14 cellular contexts compared by ENCODE assay signal in genomic region chr1:38062361-38063288, GRCh38. TPM values are rescaled to one million over a fixed set of nuclear protein-coding genes. Genes with fewer than 3 reads are reported as not detected.
DNase-seq lines count a peak whose midpoint lies in the region; ATAC-seq and TF ChIP-seq lines count a peak whose summit lies in the region.
"Had no signal": no experiment of that assay in that cellular context is flagged by ENCODE, and none has a peak within 500 bp of the region (broad histone marks: within the 10 kb centered on the region; RNA-seq: fewer than 3 reads in every experiment).

No MANE protein-coding gene starts in this region.

- H3K4me3 ChIP-seq in BLaER1 treated with 17β-estradiol and CSF1 and Interleukin-3, amounts not matched to agents 10 nM and 100 nM = no peak overlapping the region
- H3K4me3 ChIP-seq in mammary epithelial cell (replicated peaks in 1 of 3; ENCODE audit: insufficient read depth in 1 of 3, low read depth in 2 of 3, low read length in 3 of 3) = no peak overlapping the region
- H3K4me3 ChIP-seq: colonic mucosa had no signal

- 95% methylated on average over 6 of the region's 6 CpGs for WGBS in mammary epithelial cell (ENCODE audit: low coverage, missing lambda C conversion rate)

- 0 out of 22 replicates have a peak overlapping the region, but pooled peaks of 1 of the 11 experiments have one; percentile 8 for H3K27ac ChIP-seq in BLaER1 treated with 17β-estradiol and CSF1 and Interleukin-3, amounts not matched to agents 10 nM and 100 nM
- no peak overlapping the region for H3K27ac ChIP-seq in mammary epithelial cell (ENCODE audit: insufficient read depth, low read depth, low read length)
- H3K27ac ChIP-seq: colonic mucosa had no signal

- no peaks in the 10 kb centered on the region for H3K36me3 ChIP-seq in BLaER1 treated with 17β-estradiol and CSF1 and Interleukin-3, amounts not matched to agents 10 nM and 100 nM
- H3K36me3 ChIP-seq in mammary epithelial cell (ENCODE audit: insufficient read depth, low read length) = no peaks in the 10 kb centered on the region
- H3K36me3 ChIP-seq: colonic mucosa had no signal

- H3K79me2 ChIP-seq in mammary epithelial cell (ENCODE audit: insufficient read depth, low read length) = peaks cover 3% of the 10 kb centered on the region

- no peak overlapping the region for H2AFZ ChIP-seq in mammary epithelial cell (ENCODE audit: low read depth, low read length)

- BruUV-seq in mammary epithelial cell (replicated peaks; lab: Mats Ljungman, UMichigan) = no TSS peak

- no peaks in the 10 kb centered on the region for H3K9me3 ChIP-seq in BLaER1 treated with 17β-estradiol and CSF1 and Interleukin-3, amounts not matched to agents 10 nM and 100 nM (replicated peaks in 1 of 11)
- H3K9me3 ChIP-seq in mammary epithelial cell (replicated peaks; ENCODE audit: insufficient read depth, low read length) = no peaks in the 10 kb centered on the region
- H3K9me3 ChIP-seq: colonic mucosa had no signal

- dilution Hi-C loops in mammary epithelial cell (cut with HindIII; ENCODE audit: low sequenced_read_pairs) = no loop called here

- no peaks in the 10 kb centered on the region for H4K20me1 ChIP-seq in BLaER1 treated with 17β-estradiol and CSF1 and Interleukin-3, amounts not matched to agents 10 nM and 100 nM
- no peaks in the 10 kb centered on the region for H4K20me1 ChIP-seq in mammary epithelial cell (ENCODE audit: insufficient read depth, low read length)

- H3K4me2 ChIP-seq in BLaER1 treated with 17β-estradiol and CSF1 and Interleukin-3, amounts not matched to agents 10 nM and 100 nM = peak overlapping the region; percentile 28 to 68 (median 56); a peak in 20 of 22 replicates
- no peak overlapping the region for H3K4me2 ChIP-seq in mammary epithelial cell (ENCODE audit: insufficient read depth, low read depth, low read length)

- ATAC-seq in HG03135 (IDR thresholded peaks at IDR 0.05; ENCODE audit: unreplicated experiment) = no peak
- ATAC-seq: Panc1 had no signal

- peak overlapping the region in 1 of 11 experiments; percentile 8; a peak in 2 of 22 replicates for H3K9ac ChIP-seq in BLaER1 treated with 17β-estradiol and CSF1 and Interleukin-3, amounts not matched to agents 10 nM and 100 nM
- H3K9ac ChIP-seq in mammary epithelial cell (ENCODE audit: insufficient read depth, low read length) = no peak overlapping the region

- DNase-seq in NCI-H1105 treated with DMSO at 0.1 percent for 48 hours (lab: John Stamatoyannopoulos, UW) (peak; percentile 99), NCI-H2171 treated with DMSO at 0.1 percent for 48 hours (lab: John Stamatoyannopoulos, UW) (peak; percentile 90), SHP77 treated with DMSO at 0.1 percent for 48 hours (lab: John Stamatoyannopoulos, UW) (peak; percentile 84), A172 (ENCODE audit: low spot score) (no peak), mammary epithelial cell (no peak), ACHN (no peak)
- DNase-seq: activated effector memory CD4-positive, alpha-beta T cell treated with anti-CD3 and anti-CD28 coated beads, Interleukin-2, amount 50 U/mL, for 16 hours; colonic mucosa; KG1; NCI-H1930 had no signal

- no peaks in the 10 kb centered on the region for H3K27me3 ChIP-seq in BLaER1 treated with 17β-estradiol and CSF1 and Interleukin-3, amounts not matched to agents 10 nM and 100 nM
- no peaks in the 10 kb centered on the region for H3K27me3 ChIP-seq in mammary epithelial cell (ENCODE audit: insufficient read depth, low read length)
- H3K27me3 ChIP-seq: colonic mucosa had no signal

- intact Hi-C loops in mammary epithelial cell (cut with micrococcal nuclease) = no loop called here

- CTCF ChIA-PET in mammary epithelial cell (lab: Charles Lee; ENCODE audit: low non-redundant PET) = no interaction called here

- no peak for TF ChIP-seq CTCF in mammary epithelial cell (conservative IDR thresholded peaks at IDR 0.05 in 1 of 2, IDR thresholded peaks at IDR 0.05 in 1 of 2; ENCODE audit: extremely low read depth in 1 of 2, insufficient read depth in 1 of 2, low read depth in 1 of 2, low read length in 2 of 2)

- in situ Hi-C loops in mammary epithelial cell (cut with MboI; ENCODE audit: low sequenced_read_pairs in 2 of 2) = no loop called here
- in situ Hi-C loops in ACHN (cut with HindIII; ENCODE audit: low pct_ligation_motif_present, low pct_unique_long_range_greater_than_20kb, low sequenced_read_pairs) = no loop called here

- H3K4me1 ChIP-seq in BLaER1 treated with 17β-estradiol and CSF1 and Interleukin-3, amounts not matched to agents 10 nM and 100 nM = peaks cover 15 to 28% (median 18%) of the 10 kb centered on the region in 10 experiments
- H3K4me1 ChIP-seq in mammary epithelial cell (ENCODE audit: insufficient read depth, low read length) = peaks cover 13% of the 10 kb centered on the region
- H3K4me1 ChIP-seq: colonic mucosa had no signal

RNA-seq across cellular contexts. Expression of gene POU3F1, which starts 16.0 kb away (rescaled TPM):
- total RNA-seq in A172 (2014; rRNA removed; shearing (Covaris generic)) = 0.41 TPM in 1 of 2 replicates, not detected in the other
- total RNA-seq in mammary epithelial cell = under 1 TPM; 0.17 to 0.59 TPM
- 0.05 TPM for polyA plus RNA-seq in mammary epithelial cell
- polyA minus RNA-seq in mammary epithelial cell = not detected
- total RNA-seq: colonic mucosa, epithelial cell of proximal tubule had no signal

RNA-seq across cellular contexts. Expression of gene UTP11, which starts 50.1 kb away (rescaled TPM):
- total RNA-seq in A172 (2014; rRNA removed; shearing (Covaris generic)) = 69.8 and 102 TPM in 2 replicates
- total RNA-seq in mammary epithelial cell = 10 to 100 TPM; 34.0 to 42.1 TPM
- polyA plus RNA-seq in mammary epithelial cell = 27.0 TPM
- 11.9 TPM for polyA minus RNA-seq in mammary epithelial cell

RNA-seq across cellular contexts. Expression of gene FHL3, which starts 57.3 kb away (rescaled TPM):
- 14.8 and 23.1 TPM in 2 replicates for total RNA-seq in A172 (2014; rRNA removed; shearing (Covaris generic))
- total RNA-seq in mammary epithelial cell = 10 to 100 TPM; 21.5 to 29.0 TPM
- 15.6 TPM for polyA plus RNA-seq in mammary epithelial cell
- 77.3 TPM for polyA minus RNA-seq in mammary epithelial cell

Comparison
In these comparisons a context has a peak if more than half of its experiments do, and no peak if none do; other contexts are left out.
1. DNase-seq: peak in NCI-H1105 treated with DMSO at 0.1 percent for 48 hours (single experiment), NCI-H2171 treated with DMSO at 0.1 percent for 48 hours (single experiment) and SHP77 treated with DMSO at 0.1 percent for 48 hours (single experiment); none in A172 (single experiment), mammary epithelial cell (single experiment) and ACHN (single experiment).